In the genomic region with DNA sequence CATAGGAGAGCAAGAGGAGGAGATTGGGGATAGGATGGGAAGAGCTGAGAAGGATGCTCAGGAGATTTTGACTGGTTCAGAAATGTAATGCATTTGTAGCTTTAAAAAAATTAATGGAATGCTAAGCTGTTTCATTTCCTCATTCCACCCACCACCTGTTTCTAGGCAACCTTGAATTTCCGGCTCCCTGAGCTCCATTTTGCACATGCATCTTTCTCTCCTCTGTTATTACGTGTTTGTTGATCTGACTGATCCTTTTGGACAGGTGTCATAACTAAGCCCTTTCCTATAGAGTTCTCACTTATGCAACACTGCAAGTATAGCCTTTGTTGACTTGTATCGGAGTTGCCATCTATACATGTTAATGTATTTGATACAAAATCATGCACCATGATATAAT, we compare ENCODE assay signal across 9 cellular contexts. TPM values are rescaled to one million over a fixed set of nuclear protein-coding genes. Genes with fewer than 3 reads are reported as not detected.
DNase-seq lines count a peak whose midpoint lies in the region; ATAC-seq and TF ChIP-seq lines count a peak whose summit lies in the region.
"Had no signal": no experiment of that assay in that cellular context is flagged by ENCODE, and none has a peak within 500 bp of the region (broad histone marks: within the 10 kb centered on the region; RNA-seq: fewer than 3 reads in every experiment).

No MANE protein-coding gene starts in this region.

- H3K9me2 ChIP-seq in Karpas-422 (replicated peaks; ENCODE audit: insufficient read depth, low read length) = no peaks in the 10 kb centered on the region

- peak overlapping the region; percentile 91 for H2AFZ ChIP-seq in Karpas-422 (ENCODE audit: low read length)

- intact Hi-C loops in ascending aorta (cut with DNase I) = no loop called here

- no peak for TF ChIP-seq CTCF in ascending aorta (IDR thresholded peaks at IDR 0.05)

- H4K20me1 ChIP-seq in Karpas-422 (ENCODE audit: insufficient read depth, low read depth, low read length) = no peaks in the 10 kb centered on the region

- peak; percentile 68 for ATAC-seq in GM18858 (IDR thresholded peaks at IDR 0.05; ENCODE audit: unreplicated experiment)

- no peak overlapping the region for H3K9ac ChIP-seq in Karpas-422 (ENCODE audit: low read length)

- H3K9me3 ChIP-seq in Karpas-422 (ENCODE audit: low read length) (no peaks in the 10 kb centered on the region), ascending aorta (no peaks in the 10 kb centered on the region)
- H3K9me3 ChIP-seq: right atrium auricular region had no signal

- in situ Hi-C loops in T47D (cut with HindIII; ENCODE audit: low pct_unique_long_range_greater_than_20kb, low sequenced_read_pairs) = no loop called here

- DNase-seq in Karpas-422 (peak; percentile 75), T47D (ENCODE audit: low read depth in 1 of 2, low spot score in 1 of 2) (peak; percentile 8 to 55), putamen (ENCODE audit: low spot score) (peak; percentile 65), ascending aorta (ENCODE audit: low spot score in 2 of 2) (no peak), midbrain (lab: John Stamatoyannopoulos, UW) (no peak)
- DNase-seq in activated CD8-positive, alpha-beta memory T cell treated with anti-CD3 and anti-CD28 coated beads for 24 hours = no peak
- DNase-seq: NCI-H82 had no signal

- H3K27ac ChIP-seq in Karpas-422 (ENCODE audit: low read length) (no peak overlapping the region), ascending aorta (no peak overlapping the region)
- H3K27ac ChIP-seq: right atrium auricular region had no signal

- peak overlapping the region; percentile 63 for H3K4me2 ChIP-seq in Karpas-422 (ENCODE audit: low read depth, low read length, poor library complexity, severe bottlenecking)

- H3K4me1 ChIP-seq in Karpas-422 (ENCODE audit: low read length) = peaks cover 20% of the 10 kb centered on the region
- H3K4me1 ChIP-seq in ascending aorta = peaks cover 0 to 1% of the 10 kb centered on the region in 2 donors
- H3K4me1 ChIP-seq: right atrium auricular region had no signal

- 0 out of 2 replicates have a peak overlapping the region, but pooled peaks have one; percentile 27 for H3K4me3 ChIP-seq in Karpas-422 (ENCODE audit: low read length)
- no peak overlapping the region for H3K4me3 ChIP-seq in ascending aorta
- H3K4me3 ChIP-seq: right atrium auricular region had no signal

- no peaks in the 10 kb centered on the region for H3K79me2 ChIP-seq in Karpas-422 (ENCODE audit: low read length)

- H3K36me3 ChIP-seq in Karpas-422 (ENCODE audit: insufficient read depth, low read length) (no peaks in the 10 kb centered on the region), ascending aorta (no peaks in the 10 kb centered on the region)
- H3K36me3 ChIP-seq: right atrium auricular region had no signal

- H3K27me3 ChIP-seq in Karpas-422 (ENCODE audit: low read length) = no peaks in the 10 kb centered on the region
- H3K27me3 ChIP-seq in ascending aorta = no peaks in the 10 kb centered on the region
- H3K27me3 ChIP-seq: right atrium auricular region had no signal

RNA-seq across cellular contexts. Expression of gene TMPRSS7, which starts 4.3 kb away (rescaled TPM):
- not detected in 2 replicates for total RNA-seq in Karpas-422 (2014; rRNA removed; shearing (Covaris generic); ENCODE audit: low replicate concordance)
- total RNA-seq in ascending aorta = not detected
- total RNA-seq: right atrium auricular region had no signal

RNA-seq across cellular contexts. Expression of gene TAGLN3, which starts 40.1 kb away (rescaled TPM):
- not detected in 2 replicates for total RNA-seq in Karpas-422 (2014; rRNA removed; shearing (Covaris generic); ENCODE audit: low replicate concordance)
- not detected for total RNA-seq in ascending aorta
- total RNA-seq: right atrium auricular region had no signal

RNA-seq across cellular contexts. Expression of gene C3orf52, which starts 47.3 kb away (rescaled TPM):
- total RNA-seq in Karpas-422 (2014; rRNA removed; shearing (Covaris generic); ENCODE audit: low replicate concordance) = 0.07 and 0.52 TPM in 2 replicates
- 0.32 TPM for total RNA-seq in ascending aorta

Comparison
In these comparisons a context has a peak if more than half of its experiments do, and no peak if none do; other contexts are left out.
1. DNase-seq: peak in Karpas-422 (single experiment), T47D (2 of 2) and putamen (single experiment); none in ascending aorta (0 of 2), activated CD8-positive, alpha-beta memory T cell treated with anti-CD3 and anti-CD28 coated beads for 24 hours (single experiment) and midbrain (single experiment).